ENCODE assay signal across 16 cellular contexts in the genomic region with DNA sequence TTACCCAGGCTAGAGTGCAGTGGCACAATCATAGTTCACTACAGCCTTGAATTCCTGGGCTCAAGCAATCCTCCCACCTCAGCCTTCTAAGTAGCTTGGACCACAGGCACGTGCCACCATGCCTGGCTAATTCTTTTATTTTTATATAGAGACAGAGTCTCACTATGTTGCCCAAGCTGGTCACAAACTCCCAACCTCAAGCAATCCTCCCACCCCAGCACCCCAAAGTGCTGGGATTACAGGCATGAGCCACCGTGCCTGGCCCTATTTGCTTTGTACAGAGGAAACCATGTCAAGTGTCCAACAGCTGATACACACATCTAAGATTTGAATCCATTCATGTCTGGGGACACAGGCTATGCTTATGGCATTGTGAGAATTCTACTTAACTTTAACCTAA. TPM values are rescaled to one million over a fixed set of nuclear protein-coding genes. Genes with fewer than 3 reads are reported as not detected.
A peak's percentile ranks its signal among the peaks of the same experiment; 100 is the strongest.
DNase-seq lines count a peak whose midpoint lies in the region; ATAC-seq and TF ChIP-seq lines count a peak whose summit lies in the region.
"Had no signal": no experiment of that assay in that cellular context is flagged by ENCODE, and none has a peak within 500 bp of the region (broad histone marks: within the 10 kb centered on the region; RNA-seq: fewer than 3 reads in every experiment).

No MANE protein-coding gene starts in this region.

- intact Hi-C loops in body of pancreas (cut with DNase I) (no loop called here), natural killer cell (cut with micrococcal nuclease) (loop anchor here (5.0 kb wide), 1 partner anchor 1845 kb away; no protein-coding TSS in a partner anchor), vagina (cut with DNase I) (no loop called here), uterus (cut with DNase I; ENCODE audit: low total_unique reads) (no loop called here)

- H3K9me3 ChIP-seq in body of pancreas (no peaks in the 10 kb centered on the region), vagina (no peaks in the 10 kb centered on the region), uterus (no peaks in the 10 kb centered on the region)
- H3K9me3 ChIP-seq: testis had no signal

- peaks cover 57 to 62% of the 10 kb centered on the region in 2 donors for H3K4me1 Mint-ChIP-seq in natural killer cell

- no peak for ATAC-seq in body of pancreas
- ATAC-seq in natural killer cell: no peak
- ATAC-seq: right cardiac atrium had no signal

- no peak overlapping the region for H3K4me3 ChIP-seq in body of pancreas
- no peak overlapping the region for H3K4me3 ChIP-seq in vagina
- H3K4me3 ChIP-seq in uterus: no peak overlapping the region
- H3K4me3 ChIP-seq: PC-9, testis had no signal

- H3K27ac ChIP-seq in body of pancreas (peak overlapping the region in 3 of 4 donors; percentile 42 to 49 (median 43)), vagina (peak overlapping the region; percentile 13), uterus (no peak overlapping the region)
- H3K27ac ChIP-seq: PC-9, testis had no signal

- H3K4me1 ChIP-seq in body of pancreas (peaks cover 42% of the 10 kb centered on the region), vagina (peaks cover 9% of the 10 kb centered on the region), uterus (no peaks in the 10 kb centered on the region)
- H3K4me1 ChIP-seq: testis had no signal

- H3K9me3 Mint-ChIP-seq in natural killer cell: peaks cover 0 to 2% of the 10 kb centered on the region in 2 donors
- H3K9me3 Mint-ChIP-seq: nephron had no signal

- H3K27me3 ChIP-seq in body of pancreas (no peaks in the 10 kb centered on the region), vagina (no peaks in the 10 kb centered on the region), uterus (no peaks in the 10 kb centered on the region)
- H3K27me3 ChIP-seq: testis had no signal

- peak; percentile 33 for DNase-seq in activated T-cell treated with anti-CD3 and anti-CD28 coated beads, Interleukin-2, amount 50 U/mL, for 1 hour
- no peak for DNase-seq in activated T-cell treated with anti-CD3 and anti-CD28 coated beads for 4 hours
- DNase-seq in body of pancreas: no peak
- DNase-seq in natural killer cell: no peak
- DNase-seq in vagina (ENCODE audit: extremely low spot score in 2 of 2): no peak
- no peak for DNase-seq in activated CD4-positive, CD25-positive, alpha-beta regulatory T cell (lab: John Stamatoyannopoulos, UW)
- no peak for DNase-seq in Ammon's horn (ENCODE audit: low spot score)
- DNase-seq in uterus: no peak
- DNase-seq: ACHN, DMS 273 treated with DMSO at 0.1 percent for 48 hours, kidney, NCI-H446, PC-9, right cardiac atrium, testis had no signal

- WGBS in body of pancreas, 2 donors: 51 to 60% methylated on average over 2 of the region's 2 CpGs

- H3K27ac Mint-ChIP-seq in natural killer cell: peak overlapping the region; percentile 95 to 100
- H3K27ac Mint-ChIP-seq: nephron had no signal

- TF ChIP-seq POLR2A in body of pancreas (IDR thresholded peaks at IDR 0.05) (no peak), vagina (IDR thresholded peaks at IDR 0.05) (no peak), uterus (IDR thresholded peaks at IDR 0.05) (no peak)

- H3K36me3 ChIP-seq in body of pancreas (replicated peaks in 1 of 2; ENCODE audit: insufficient read depth in 1 of 2, low read depth in 2 of 2) (no peaks in the 10 kb centered on the region), vagina (no peaks in the 10 kb centered on the region), uterus (no peaks in the 10 kb centered on the region)

- no peaks in the 10 kb centered on the region for H3K27me3 Mint-ChIP-seq in natural killer cell (ENCODE audit: low read depth in 2 of 2)

- H3K36me3 Mint-ChIP-seq in natural killer cell: peaks cover 7% of the 10 kb centered on the region

- TF ChIP-seq CTCF in body of pancreas (IDR thresholded peaks at IDR 0.05) (no peak), natural killer cell (IDR thresholded peaks at IDR 0.05) (no peak), vagina (IDR thresholded peaks at IDR 0.05) (no peak), uterus (IDR thresholded peaks at IDR 0.05) (no peak)

- peak overlapping the region; percentile 69 for H3K4me3 Mint-ChIP-seq in natural killer cell
- H3K4me3 Mint-ChIP-seq: nephron had no signal

RNA-seq across cellular contexts. Expression of a gene that starts 29.8 kb away (rescaled TPM):
- 10 to 100 TPM in 1 of 2 donors, 1 to 10 TPM in 1; 5.9 to 12.2 TPM for total RNA-seq in body of pancreas
- 10 to 100 TPM; 11.5 to 21.0 (median 19.1) TPM for total RNA-seq in natural killer cell
- 24.8 TPM for total RNA-seq in vagina
- total RNA-seq in uterus: 10 to 100 TPM in 2 of 4 donors, 1 to 10 TPM in 2; 3.6 to 18.0 (median 13.1) TPM

Comparison
In these comparisons a context has a peak if more than half of its experiments do, and no peak if none do; other contexts are left out.
1. H3K27ac ChIP-seq: peak in body of pancreas (3 of 4) and vagina (single experiment); none in uterus (0 of 2).